In the genomic region with DNA sequence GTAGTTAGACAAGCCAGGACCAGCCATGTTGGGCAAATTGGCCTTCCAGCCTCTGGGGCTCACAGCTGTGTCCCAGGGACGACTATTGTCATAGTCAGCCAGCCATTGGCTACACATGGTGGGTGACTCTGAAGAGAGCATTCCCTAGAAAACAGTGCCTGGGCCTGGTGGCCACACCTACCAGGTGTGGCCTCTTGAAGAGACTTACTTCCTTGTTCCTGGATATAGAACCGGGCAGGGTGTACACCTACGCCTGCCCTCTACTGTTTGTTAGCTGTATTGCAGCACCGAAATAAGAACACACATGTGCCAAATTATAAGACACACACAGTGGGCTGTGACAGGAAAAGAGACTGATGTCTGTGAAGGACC, we compare ENCODE assay signal across 8 cellular contexts.
A peak's percentile ranks its signal among the peaks of the same experiment; 100 is the strongest.
DNase-seq lines count a peak whose midpoint lies in the region; ATAC-seq and TF ChIP-seq lines count a peak whose summit lies in the region.

No MANE protein-coding gene starts in this region.

- peaks cover 0 to 27% (median 4%) of the 10 kb centered on the region in 3 donors for H3K4me1 ChIP-seq in gastroesophageal sphincter

- peaks cover 10% of the 10 kb centered on the region; the same call in 1 of the 2 replicates for H3K9me3 ChIP-seq in AG04450 (ENCODE audit: control insufficient read depth, insufficient read depth, low read length)
- no peaks in the 10 kb centered on the region for H3K9me3 ChIP-seq in WERI-Rb-1 (ENCODE audit: severe bottlenecking)
- H3K9me3 ChIP-seq in gastroesophageal sphincter, result no peaks in the 10 kb centered on the region

- no peak overlapping the region for H3K4me3 ChIP-seq in AG04450 (ENCODE audit: low read depth, low read length)
- H3K4me3 ChIP-seq in WERI-Rb-1 (ENCODE audit: low read depth, low read length), result no peak overlapping the region
- H3K4me3 ChIP-seq in gastroesophageal sphincter, result no peak overlapping the region
- no peak overlapping the region for H3K4me3 ChIP-seq in retinal pigment epithelial cell (ENCODE audit: low read length)

- H3K27me3 ChIP-seq in AG04450 (ENCODE audit: control insufficient read depth, insufficient read depth, low read length) (peaks cover 2% of the 10 kb centered on the region), WERI-Rb-1 (ENCODE audit: insufficient read depth, low read depth, severe bottlenecking) (no peaks in the 10 kb centered on the region), gastroesophageal sphincter (peaks cover 34% of the 10 kb centered on the region)

- CTCF ChIA-PET in AG04450 (lab: Charles Lee), result interaction anchor here (0.5 to 1.7 kb wide), 3 partner anchors 14 to 1130 kb away, joined by 3 to 4 read pairs (median 4); no protein-coding TSS in a partner anchor

- H3K27ac ChIP-seq in AG04450 (ENCODE audit: low read depth, low read length) (no peak overlapping the region), WERI-Rb-1 (no peak overlapping the region), gastroesophageal sphincter (no peak overlapping the region)

- no peak for TF ChIP-seq POLR2A in gastroesophageal sphincter (IDR thresholded peaks at IDR 0.05)

- no peak for DNase-seq in AG04450 (ENCODE audit: low read depth, low spot score)
- peak; percentile 62 for DNase-seq in GF-D8 (lab: John Stamatoyannopoulos, UW)
- peak; percentile 71 for DNase-seq in NCI-H1436 (lab: John Stamatoyannopoulos, UW)
- DNase-seq in WERI-Rb-1, result peak; percentile 72
- DNase-seq in retinal pigment epithelial cell (ENCODE audit: low read depth), result no peak

- H3K36me3 ChIP-seq in WERI-Rb-1 (no peaks in the 10 kb centered on the region; the same call in 1 of the 2 replicates), gastroesophageal sphincter (no peaks in the 10 kb centered on the region)

- peak; percentile 71 for TF ChIP-seq CTCF in AG04450 (IDR thresholded peaks at IDR 0.05; ENCODE audit: low read depth, low read length)
- TF ChIP-seq CTCF in WERI-Rb-1 (IDR thresholded peaks at IDR 0.05; ENCODE audit: low read depth, low read length), result peak; percentile 73
- peak in 3 of 4 experiments; percentile 67 to 70 (median 70) for TF ChIP-seq CTCF in gastroesophageal sphincter (IDR thresholded peaks at IDR 0.05)
- TF ChIP-seq CTCF in retinal pigment epithelial cell (conservative IDR thresholded peaks at IDR 0.05; ENCODE audit: low read depth, low read length), result peak; percentile 78

- POLR2A ChIA-PET in AG04450 (lab: Yijun Ruan, JAX), result no interaction called here

- TF ChIP-seq EP300 in gastroesophageal sphincter (IDR thresholded peaks at IDR 0.05), result no peak

- 50 to 60% methylated on average over 1 to 4 of the region's 4 CpGs for WGBS in gastroesophageal sphincter (ENCODE audit: low coverage in 1 of 2), 2 donors

- ATAC-seq in gastroesophageal sphincter, result peak; percentile 53
- ATAC-seq in HG03378 (IDR thresholded peaks at IDR 0.05; ENCODE audit: unreplicated experiment), result no peak
- no peak for ATAC-seq in GM21381 (IDR thresholded peaks at IDR 0.05; ENCODE audit: unreplicated experiment)

Comparison
In these comparisons a context has a peak if more than half of its experiments do, and no peak if none do; other contexts are left out.
1. DNase-seq: peak in GF-D8 (single experiment), NCI-H1436 (single experiment) and WERI-Rb-1 (single experiment); none in AG04450 (single experiment) and retinal pigment epithelial cell (single experiment).
2. Peak in every context shown above with its lines, with median percentiles within 50 percentile points of each other: CTCF ChIP-seq.